ENCODE assay signal across 6 cellular contexts in the genomic region with DNA sequence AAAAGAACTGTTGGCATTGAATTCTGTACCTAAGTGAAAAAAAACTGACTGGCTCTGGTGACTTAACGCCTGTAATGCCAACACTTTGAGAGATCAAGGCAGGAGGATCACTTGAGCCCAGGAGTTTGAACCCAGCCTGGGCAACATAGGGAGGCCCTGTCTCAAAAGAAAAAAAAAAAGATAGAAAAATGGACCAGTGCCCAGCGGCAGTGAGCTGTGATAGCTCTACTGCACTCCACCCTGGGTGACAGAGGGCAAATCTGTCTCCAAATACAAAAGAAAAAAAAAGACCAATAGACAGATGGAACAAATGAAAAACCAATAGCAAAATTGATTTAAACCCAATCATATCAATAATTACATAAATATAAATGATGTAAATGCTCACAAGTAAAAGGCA. TPM values are rescaled to one million over a fixed set of nuclear protein-coding genes. Genes with fewer than 3 reads are reported as not detected.
DNase-seq lines count a peak whose midpoint lies in the region; ATAC-seq, FAIRE-seq and TF ChIP-seq lines count a peak whose summit lies in the region.

No MANE protein-coding gene starts in this region.

- H2BK20ac ChIP-seq in IMR-90 (ENCODE audit: low read depth, low read length) (no peak overlapping the region), H1 (ENCODE audit: low read length) (no peak overlapping the region)

- H3K23ac ChIP-seq in IMR-90 (ENCODE audit: low read depth, low read length) (0 out of 2 replicates have a peak overlapping the region, but pooled peaks have one; percentile 6), H1 (ENCODE audit: insufficient read length) (no peak overlapping the region)

- peaks cover 3% of the 10 kb centered on the region for H3K36me3 ChIP-seq in IMR-90 (ENCODE audit: control insufficient read depth, insufficient read depth, low read length)
- no peaks in the 10 kb centered on the region for H3K36me3 ChIP-seq in H1 (ENCODE audit: control insufficient read depth in 2 of 4, insufficient read depth in 4 of 4, low read length in 3 of 4)
- H3K36me3 ChIP-seq in parathyroid adenoma (ENCODE audit: control insufficient read depth, insufficient read depth, low read length) = no peaks in the 10 kb centered on the region

- DNase-seq in IMR-90 = no peak
- DNase-seq in H1 (ENCODE audit: low read depth in 1 of 2, low spot score in 2 of 2) = no peak

- H3K4ac ChIP-seq in IMR-90 (ENCODE audit: low read depth, low read length) (no peak overlapping the region), H1 (replicated peaks; ENCODE audit: insufficient read length, low read depth, low read length) (no peak overlapping the region)

- no peak for TF ChIP-seq POLR2A in IMR-90 (IDR thresholded peaks at IDR 0.05; ENCODE audit: low read depth, low read length)
- no peak for TF ChIP-seq POLR2A in H1 (IDR thresholded peaks at IDR 0.05; ENCODE audit: control extremely low read depth in 1 of 2, low read depth in 2 of 2, low read length in 2 of 2)

- H3K27me3 ChIP-seq in IMR-90 (ENCODE audit: control insufficient read depth, insufficient read depth, low read length) (no peaks in the 10 kb centered on the region), H1 (replicated peaks in 1 of 4; ENCODE audit: control insufficient read depth in 3 of 4, extremely low read depth in 1 of 4, insufficient read depth in 3 of 4, low read length in 3 of 4) (peaks cover 8 to 26% (median 20%) of the 10 kb centered on the region in 4 experiments), parathyroid adenoma (ENCODE audit: control insufficient read depth, insufficient read depth, low read length) (no peaks in the 10 kb centered on the region)

- CTCF ChIA-PET in IMR-90 (lab: Yijun Ruan, JAX) (no interaction called here), H1 (lab: Charles Lee; ENCODE audit: partially characterized antibody) (no interaction called here)

- H2BK120ac ChIP-seq in IMR-90 (ENCODE audit: low read depth, low read length) = no peak overlapping the region
- no peak overlapping the region for H2BK120ac ChIP-seq in H1 (replicated peaks; ENCODE audit: low read depth, low read length)

- TF ChIP-seq CTCF in IMR-90 (conservative IDR thresholded peaks at IDR 0.05; ENCODE audit: low read depth, low read length) (no peak), H1 (IDR thresholded peaks at IDR 0.05; ENCODE audit: control extremely low read depth in 1 of 3, insufficient read depth in 1 of 3, low read depth in 1 of 3, low read length in 3 of 3) (no peak), parathyroid adenoma (IDR thresholded peaks at IDR 0.05) (no peak)

- H2AK9ac ChIP-seq in IMR-90 (replicated peaks; ENCODE audit: low read depth, low read length, poor library complexity) = no peak overlapping the region

- 71% methylated on average over 1 of the region's 2 CpGs; no CpG with 5 or more reads in 1 of the 2 experiments for WGBS in IMR-90 (ENCODE audit: extremely low coverage in 2 of 2, insufficient read length in 1 of 2), 2 experiments
- WGBS in H1 (ENCODE audit: extremely low coverage in 1 of 2, insufficient coverage in 1 of 2, insufficient read length in 1 of 2, insufficient replicate concordance in 2 of 2, low coverage in 1 of 2, low lambda C conversion rate in 2 of 2, missing lambda C conversion rate in 1 of 2), 2 experiments = 66% methylated on average over 2 of the region's 2 CpGs; no CpG with 5 or more reads in 1 of the 2 experiments

- intact Hi-C loops in IMR-90 (cut with micrococcal nuclease) = no loop called here

- H3K23me2 ChIP-seq in H1 (ENCODE audit: low read depth, low read length) = peaks cover 4% of the 10 kb centered on the region

- H3K4me3 ChIP-seq in IMR-90 (ENCODE audit: insufficient read depth, low read depth, low read length) (no peak overlapping the region), H1 (ENCODE audit: extremely low read depth in 1 of 4, insufficient read depth in 2 of 4, low read depth in 3 of 4, low read length in 4 of 4) (peak overlapping the region; percentile 31 to 64 (median 51); a peak in 6 of 8 replicates), parathyroid adenoma (ENCODE audit: low read depth, low read length) (peak overlapping the region; percentile 56)

- no peak overlapping the region for H2BK5ac ChIP-seq in IMR-90 (ENCODE audit: low read depth, low read length, poor library complexity, severe bottlenecking)
- no peak overlapping the region for H2BK5ac ChIP-seq in H1 (ENCODE audit: low read depth, low read length)

- no peak for TF ChIP-seq EP300 in H1 (IDR thresholded peaks at IDR 0.05; ENCODE audit: borderline replicate concordance in 1 of 2, low read depth in 2 of 2, low read length in 2 of 2)

- H3K9ac ChIP-seq in IMR-90 (ENCODE audit: low read depth, low read length) (no peak overlapping the region), H1 (replicated peaks in 1 of 4; ENCODE audit: extremely low read depth in 1 of 4, low read depth in 3 of 4, low read length in 3 of 4) (no peak overlapping the region), parathyroid adenoma (no peak overlapping the region)

- H3K79me1 ChIP-seq in IMR-90 (ENCODE audit: low read depth in 1 of 2, low read length in 2 of 2) (no peaks in the 10 kb centered on the region; a peak in 1 of 4 replicates), H1 (ENCODE audit: low read depth, low read length) (no peaks in the 10 kb centered on the region)

- H3K4me2 ChIP-seq in IMR-90 (ENCODE audit: low read depth, low read length) = peak overlapping the region; percentile 89; the same call in 1 of the 2 replicates
- H3K4me2 ChIP-seq in H1 (ENCODE audit: insufficient read depth in 1 of 2, low read depth in 2 of 2, low read length in 2 of 2) = peak overlapping the region; percentile 64 to 97
- H3K4me2 ChIP-seq in parathyroid adenoma (ENCODE audit: low read length) = peak overlapping the region; percentile 85

- TF ChIP-seq RAD21 in IMR-90 (IDR thresholded peaks at IDR 0.05; ENCODE audit: low read length) (no peak), H1 (IDR thresholded peaks at IDR 0.05 in 1 of 2, conservative IDR thresholded peaks at IDR 0.05 in 1 of 2; ENCODE audit: low read depth in 2 of 2, low read length in 2 of 2) (no peak)

- no peak for ATAC-seq in IMR-90 (ENCODE audit: low read depth)
- ATAC-seq in HG02759 (IDR thresholded peaks at IDR 0.05; ENCODE audit: unreplicated experiment) = no peak
- ATAC-seq in HG03196 (IDR thresholded peaks at IDR 0.05; ENCODE audit: unreplicated experiment) = no peak
- no peak for ATAC-seq in HG03469 (IDR thresholded peaks at IDR 0.05; ENCODE audit: unreplicated experiment)

- H4K20me1 ChIP-seq in IMR-90 (ENCODE audit: insufficient read depth, low read length) = no peaks in the 10 kb centered on the region
- peaks cover 0 to 3% of the 10 kb centered on the region in 2 experiments for H4K20me1 ChIP-seq in H1 (replicated peaks in 1 of 2; ENCODE audit: control insufficient read depth in 1 of 2, insufficient read depth in 2 of 2, low read length in 2 of 2)

- no peaks in the 10 kb centered on the region for H3K9me1 ChIP-seq in IMR-90 (ENCODE audit: insufficient read depth, low read length)

- no peak overlapping the region for H3K14ac ChIP-seq in IMR-90 (replicated peaks; ENCODE audit: low read depth, low read length)
- no peak overlapping the region for H3K14ac ChIP-seq in H1 (ENCODE audit: insufficient read length)

- no peak for FAIRE-seq in H1 (lab: Jason Lieb, UNC)

- no peak overlapping the region for H4K91ac ChIP-seq in IMR-90 (ENCODE audit: insufficient read depth, low read depth, low read length)
- no peak overlapping the region for H4K91ac ChIP-seq in H1 (replicated peaks; ENCODE audit: insufficient read length, low read length)

- H2AK5ac ChIP-seq in IMR-90 (ENCODE audit: low read depth, low read length) (no peak overlapping the region), H1 (ENCODE audit: low read depth, low read length) (no peak overlapping the region)

- peaks cover 3% of the 10 kb centered on the region for H3K9me3 ChIP-seq in IMR-90 (ENCODE audit: control insufficient read depth, insufficient read depth, low read length)
- H3K9me3 ChIP-seq in H1 (ENCODE audit: insufficient read depth in 2 of 2, low read depth in 1 of 2, low read length in 1 of 2) = peaks cover under 1 to 5% of the 10 kb centered on the region in 2 experiments; a peak in 3 of 4 replicates
- H3K9me3 ChIP-seq in parathyroid adenoma (ENCODE audit: control insufficient read depth, low read length) = no peaks in the 10 kb centered on the region

- H2AFZ ChIP-seq in IMR-90 (replicated peaks; ENCODE audit: low read length, poor library complexity) (no peak overlapping the region), H1 (ENCODE audit: low read length) (0 out of 2 replicates have a peak overlapping the region, but pooled peaks have one; percentile 85), parathyroid adenoma (peak overlapping the region; percentile 63)

- BruUV-seq in IMR-90 (replicated peaks; lab: Mats Ljungman, UMichigan) = no TSS peak

- H4K8ac ChIP-seq in IMR-90 (ENCODE audit: low read depth in 2 of 2, low read length in 2 of 2) = no peak overlapping the region
- no peak overlapping the region for H4K8ac ChIP-seq in H1 (ENCODE audit: extremely low read depth, insufficient read depth, low read length)

- POLR2A ChIA-PET in IMR-90 (lab: Charles Lee; ENCODE audit: unreplicated experiment) = no interaction called here
- POLR2A ChIA-PET in H1 (lab: Charles Lee; ENCODE audit: partially characterized antibody) = interaction anchor here (1.0 to 1.8 kb wide), 5 partner anchors 21 to 77 kb away, joined by 3 to 7 read pairs (median 4); a partner anchor contains a TSS

- H3K4me1 ChIP-seq in IMR-90 (ENCODE audit: control insufficient read depth, insufficient read depth, low read length) = peaks cover 6% of the 10 kb centered on the region
- no peaks in the 10 kb centered on the region for H3K4me1 ChIP-seq in H1 (replicated peaks in 1 of 4; ENCODE audit: control insufficient read depth in 3 of 4, insufficient read depth in 4 of 4, low read length in 3 of 4)
- no peaks in the 10 kb centered on the region for H3K4me1 ChIP-seq in parathyroid adenoma

- no peak overlapping the region for H2BK12ac ChIP-seq in H1 (ENCODE audit: low read depth, low read length)

- H3K27ac ChIP-seq in IMR-90 (ENCODE audit: insufficient read depth, low read length) (no peak overlapping the region), H1 (ENCODE audit: low read depth, low read length) (no peak overlapping the region), parathyroid adenoma (no peak overlapping the region)

- H3K18ac ChIP-seq in IMR-90 (ENCODE audit: low read depth, low read length) = no peak overlapping the region
- no peak overlapping the region for H3K18ac ChIP-seq in H1 (ENCODE audit: extremely low read depth, low read length)

- H4K5ac ChIP-seq in IMR-90 (ENCODE audit: low read depth, low read length) = no peak overlapping the region
- no peak overlapping the region for H4K5ac ChIP-seq in H1 (ENCODE audit: insufficient read length, low read depth, low read length)

- H3K56ac ChIP-seq in IMR-90 (ENCODE audit: extremely low read depth, insufficient read depth, low read length) (no peak overlapping the region), H1 (replicated peaks; ENCODE audit: insufficient read length, low read depth, low read length) (no peak overlapping the region)

- dilution Hi-C loops in IMR-90 (cut with HindIII; ENCODE audit: low sequenced_read_pairs, unreplicated experiment) = no loop called here

- H2BK15ac ChIP-seq in IMR-90 (ENCODE audit: low read depth, low read length) (no peak overlapping the region), H1 (ENCODE audit: low read length) (no peak overlapping the region)

- H3K79me2 ChIP-seq in H1 (ENCODE audit: control insufficient read depth in 1 of 2, insufficient read depth in 2 of 2, low read length in 2 of 2) = no peaks in the 10 kb centered on the region
- no peaks in the 10 kb centered on the region for H3K79me2 ChIP-seq in parathyroid adenoma

- in situ Hi-C loops in IMR-90 (cut with MboI; ENCODE audit: low sequenced_read_pairs) = no loop called here

RNA-seq across cellular contexts. Expression of a gene that starts 0.7 kb away (rescaled TPM):
- total RNA-seq in IMR-90 (2012; rRNA removed) = under 0.01 and 0.18 TPM in 2 replicates
- polyA plus RNA-seq in IMR-90 (2012; rRNA removed) (0.62 and 0.66 TPM in 2 replicates), H1 (2011; rRNA removed) (0.62 and 0.72 TPM in 2 replicates)
- 0.11 and 0.36 TPM in 2 replicates for polyA plus RNA-seq in IMR-90 (2012; cell fraction: cytosol; rRNA removed)
- polyA plus RNA-seq in IMR-90 (2012; cell fraction: nucleus; rRNA removed; ENCODE audit: low replicate concordance) = 5.2 and 12.1 TPM in 2 replicates
- total RNA-seq in H1 (2021; fragmentation: NEBNext Ultra II Directional; extraction: Animal tissue kit (Norgen Biotek cat#: 25700)) = 0.65 TPM in 2 replicates
- polyA plus RNA-seq in H1 (2011; cell fraction: cytosol; rRNA removed) = 0.66 TPM
- polyA plus RNA-seq in H1 (2011; cell fraction: nucleus; rRNA removed) = 2.7 TPM
- 0.60 to 1.0 TPM (median 0.71 TPM) in 4 replicates for polyA plus RNA-seq in H1 (2012, experiment 1 of 2)
- 0.43 TPM for polyA plus RNA-seq in H1 (2012, experiment 2 of 2)
- polyA plus RNA-seq in H1 (2013, experiment 1 of 2) = 0.49 TPM
- 0.59 TPM for polyA plus RNA-seq in H1 (2013, experiment 2 of 2)
- polyA minus RNA-seq in H1 (2011; rRNA and poly(A)+ RNA removed) = 0.12 and 0.19 TPM in 2 replicates
- not detected for polyA minus RNA-seq in H1 (2011; cell fraction: cytosol; rRNA and poly(A)+ RNA removed)
- 0.80 TPM for polyA minus RNA-seq in H1 (2011; cell fraction: nucleus; rRNA and poly(A)+ RNA removed)

RNA-seq across cellular contexts. Expression of a gene that starts 22.7 kb away (rescaled TPM):
- 50.5 and 60.2 TPM in 2 replicates for total RNA-seq in IMR-90 (2012; rRNA removed)
- polyA plus RNA-seq in IMR-90 (2012; rRNA removed) (55.8 and 70.8 TPM in 2 replicates), H1 (2011; rRNA removed) (47.9 and 48.3 TPM in 2 replicates)
- 67.7 and 109 TPM in 2 replicates for polyA plus RNA-seq in IMR-90 (2012; cell fraction: cytosol; rRNA removed)
- polyA plus RNA-seq in IMR-90 (2012; cell fraction: nucleus; rRNA removed; ENCODE audit: low replicate concordance) = 26.6 and 48.2 TPM in 2 replicates
- total RNA-seq in H1 (2021; fragmentation: NEBNext Ultra II Directional; extraction: Animal tissue kit (Norgen Biotek cat#: 25700)) = 32.0 and 34.5 TPM in 2 replicates
- polyA plus RNA-seq in H1 (2011; cell fraction: cytosol; rRNA removed) = 35.9 TPM
- 41.0 TPM for polyA plus RNA-seq in H1 (2011; cell fraction: nucleus; rRNA removed)
- polyA plus RNA-seq in H1 (2012, experiment 1 of 2) = 24.1 to 37.1 TPM (median 34.7 TPM) in 4 replicates
- 43.0 TPM for polyA plus RNA-seq in H1 (2012, experiment 2 of 2)
- polyA plus RNA-seq in H1 (2013, experiment 1 of 2) = 24.6 TPM
- polyA plus RNA-seq in H1 (2013, experiment 2 of 2) = 23.7 TPM
- polyA minus RNA-seq in H1 (2011; rRNA and poly(A)+ RNA removed) = 20.4 and 20.9 TPM in 2 replicates
- polyA minus RNA-seq in H1 (2011; cell fraction: cytosol; rRNA and poly(A)+ RNA removed) = 26.2 TPM
- 25.6 TPM for polyA minus RNA-seq in H1 (2011; cell fraction: nucleus; rRNA and poly(A)+ RNA removed)

RNA-seq across cellular contexts. Expression of a gene that starts 22.9 kb away (rescaled TPM):
- 6.8 and 7.5 TPM in 2 replicates for total RNA-seq in IMR-90 (2012; rRNA removed)
- 18.9 and 22.3 TPM in 2 replicates for polyA plus RNA-seq in IMR-90 (2012; rRNA removed)
- polyA plus RNA-seq in IMR-90 (2012; cell fraction: cytosol; rRNA removed) = 14.6 and 25.7 TPM in 2 replicates
- 15.3 and 31.2 TPM in 2 replicates for polyA plus RNA-seq in IMR-90 (2012; cell fraction: nucleus; rRNA removed; ENCODE audit: low replicate concordance)
- 14.0 and 16.8 TPM in 2 replicates for total RNA-seq in H1 (2021; fragmentation: NEBNext Ultra II Directional; extraction: Animal tissue kit (Norgen Biotek cat#: 25700))
- 27.9 and 34.2 TPM in 2 replicates for polyA plus RNA-seq in H1 (2011; rRNA removed)
- polyA plus RNA-seq in H1 (2011; cell fraction: cytosol; rRNA removed) = 23.4 TPM
- 21.8 TPM for polyA plus RNA-seq in H1 (2011; cell fraction: nucleus; rRNA removed)
- polyA plus RNA-seq in H1 (2012, experiment 1 of 2) = 11.6 to 22.2 TPM (median 17.2 TPM) in 4 replicates
- 13.6 TPM for polyA plus RNA-seq in H1 (2012, experiment 2 of 2)
- polyA plus RNA-seq in H1 (2013, experiment 1 of 2) = 14.9 TPM
- polyA plus RNA-seq in H1 (2013, experiment 2 of 2) = 14.4 TPM
- 14.6 and 17.5 TPM in 2 replicates for polyA minus RNA-seq in H1 (2011; rRNA and poly(A)+ RNA removed)
- polyA minus RNA-seq in H1 (2011; cell fraction: cytosol; rRNA and poly(A)+ RNA removed) = 12.1 TPM
- 15.3 TPM for polyA minus RNA-seq in H1 (2011; cell fraction: nucleus; rRNA and poly(A)+ RNA removed)

RNA-seq across cellular contexts. Expression of a gene that starts 37.6 kb away (rescaled TPM):
- 58.0 and 58.1 TPM in 2 replicates for total RNA-seq in IMR-90 (2012; rRNA removed)
- polyA plus RNA-seq in IMR-90 (2012; rRNA removed) (48.0 and 48.7 TPM in 2 replicates), H1 (2011; rRNA removed) (36.9 and 38.4 TPM in 2 replicates)
- polyA plus RNA-seq in IMR-90 (2012; cell fraction: cytosol; rRNA removed) = 26.7 and 39.2 TPM in 2 replicates
- 25.3 and 25.6 TPM in 2 replicates for polyA plus RNA-seq in IMR-90 (2012; cell fraction: nucleus; rRNA removed; ENCODE audit: low replicate concordance)
- 54.5 and 64.3 TPM in 2 replicates for total RNA-seq in H1 (2021; fragmentation: NEBNext Ultra II Directional; extraction: Animal tissue kit (Norgen Biotek cat#: 25700))
- polyA plus RNA-seq in H1 (2011; cell fraction: cytosol; rRNA removed) = 55.1 TPM
- 27.5 TPM for polyA plus RNA-seq in H1 (2011; cell fraction: nucleus; rRNA removed)
- 51.3 to 58.9 TPM (median 51.9 TPM) in 4 replicates for polyA plus RNA-seq in H1 (2012, experiment 1 of 2)
- polyA plus RNA-seq in H1 (2012, experiment 2 of 2) = 46.8 TPM
- 42.7 TPM for polyA plus RNA-seq in H1 (2013, experiment 1 of 2)
- 44.0 TPM for polyA plus RNA-seq in H1 (2013, experiment 2 of 2)
- polyA minus RNA-seq in H1 (2011; rRNA and poly(A)+ RNA removed) = 25.1 and 25.2 TPM in 2 replicates
- 18.6 TPM for polyA minus RNA-seq in H1 (2011; cell fraction: cytosol; rRNA and poly(A)+ RNA removed)
- polyA minus RNA-seq in H1 (2011; cell fraction: nucleus; rRNA and poly(A)+ RNA removed) = 22.7 TPM

RNA-seq across cellular contexts. Expression of a gene that starts 37.9 kb away (rescaled TPM):
- total RNA-seq in IMR-90 (2012; rRNA removed) = 55.3 and 65.4 TPM in 2 replicates
- polyA plus RNA-seq in IMR-90 (2012; rRNA removed) (114 and 128 TPM in 2 replicates), H1 (2011; rRNA removed) (53.5 and 95.9 TPM in 2 replicates)
- polyA plus RNA-seq in IMR-90 (2012; cell fraction: cytosol; rRNA removed) = 51.9 and 111 TPM in 2 replicates
- polyA plus RNA-seq in IMR-90 (2012; cell fraction: nucleus; rRNA removed; ENCODE audit: low replicate concordance) = 73.9 and 136 TPM in 2 replicates
- total RNA-seq in H1 (2021; fragmentation: NEBNext Ultra II Directional; extraction: Animal tissue kit (Norgen Biotek cat#: 25700)) = 45.1 and 51.0 TPM in 2 replicates
- 26.8 TPM for polyA plus RNA-seq in H1 (2011; cell fraction: cytosol; rRNA removed)
- 106 TPM for polyA plus RNA-seq in H1 (2011; cell fraction: nucleus; rRNA removed)
- 33.4 to 42.2 TPM (median 38.3 TPM) in 4 replicates for polyA plus RNA-seq in H1 (2012, experiment 1 of 2)
- polyA plus RNA-seq in H1 (2012, experiment 2 of 2) = 21.4 TPM
- polyA plus RNA-seq in H1 (2013, experiment 1 of 2) = 90.6 TPM
- polyA plus RNA-seq in H1 (2013, experiment 2 of 2) = 69.2 TPM
- polyA minus RNA-seq in H1 (2011; rRNA and poly(A)+ RNA removed) = 42.1 and 68.8 TPM in 2 replicates
- 38.1 TPM for polyA minus RNA-seq in H1 (2011; cell fraction: cytosol; rRNA and poly(A)+ RNA removed)
- 41.7 TPM for polyA minus RNA-seq in H1 (2011; cell fraction: nucleus; rRNA and poly(A)+ RNA removed)
